17 cellular contexts compared by ENCODE assay signal in genomic region chr17:64231567-64232141, GRCh38. TPM values are rescaled to one million over a fixed set of nuclear protein-coding genes. Genes with fewer than 3 reads are reported as not detected.
DNase-seq lines count a peak whose midpoint lies in the region; ATAC-seq and TF ChIP-seq lines count a peak whose summit lies in the region.
"Had no signal": no experiment of that assay in that cellular context is flagged by ENCODE, and none has a peak within 500 bp of the region (broad histone marks: within the 10 kb centered on the region; RNA-seq: fewer than 3 reads in every experiment).

No MANE protein-coding gene starts in this region.

- no peak for TF ChIP-seq CTCF in chondrocyte (IDR thresholded peaks at IDR 0.05)
- no peak for TF ChIP-seq CTCF in thyroid gland (IDR thresholded peaks at IDR 0.05)

- H3K4me3 ChIP-seq in adipocyte (ENCODE audit: low read length) (peak overlapping the region; percentile 42), mesenchymal stem cell (ENCODE audit: insufficient read depth in 1 of 2, low read depth in 1 of 2, low read length in 2 of 2) (no peak overlapping the region), thyroid gland (replicated peaks in 1 of 3) (no peak overlapping the region)
- H3K4me3 ChIP-seq: neural progenitor cell had no signal

- no peak overlapping the region for H2AFZ ChIP-seq in mesenchymal stem cell (ENCODE audit: low read depth, low read length)
- H2AFZ ChIP-seq: neural progenitor cell had no signal

- 95% methylated on average over 4 of the region's 6 CpGs for WGBS in mesenchymal stem cell
- 86 to 91% methylated on average over 6 of the region's 6 CpGs for WGBS in thyroid gland, 2 donors

- H4K91ac ChIP-seq in mesenchymal stem cell (ENCODE audit: low read length) = no peak overlapping the region

- no peak overlapping the region for H2BK5ac ChIP-seq in mesenchymal stem cell (ENCODE audit: low read depth, low read length, poor library complexity, severe bottlenecking)

- no peak overlapping the region for H3K4ac ChIP-seq in mesenchymal stem cell (ENCODE audit: low read depth in 1 of 2, low read length in 2 of 2)

- H3K27me3 ChIP-seq in adipocyte (replicated peaks; ENCODE audit: control insufficient read depth, insufficient read depth, low read length) = no peaks in the 10 kb centered on the region
- no peaks in the 10 kb centered on the region for H3K27me3 ChIP-seq in mesenchymal stem cell (ENCODE audit: control insufficient read depth in 1 of 2, insufficient read depth in 1 of 2, low read length in 2 of 2)
- no peaks in the 10 kb centered on the region for H3K27me3 ChIP-seq in thyroid gland
- H3K27me3 ChIP-seq: neural progenitor cell had no signal

- no peaks in the 10 kb centered on the region for H3K27me3 Mint-ChIP-seq in chondrocyte (ENCODE audit: low read depth)

- H4K8ac ChIP-seq in mesenchymal stem cell (ENCODE audit: low read length) = no peak overlapping the region

- H3K79me1 ChIP-seq in mesenchymal stem cell (replicated peaks; ENCODE audit: low read length, poor library complexity, severe bottlenecking) = peaks cover 31% of the 10 kb centered on the region

- DNase-seq in adipocyte (ENCODE audit: low read depth) (no peak), chondrocyte (ENCODE audit: low spot score) (no peak), mesenchymal stem cell (no peak), thyroid gland (no peak), NCI-H446 treated with DMSO at 0.1 percent for 48 hours (lab: John Stamatoyannopoulos, UW) (no peak), amygdala (lab: John Stamatoyannopoulos, UW) (no peak)
- DNase-seq: activated CD4-positive, CD25-positive, alpha-beta regulatory T cell; effector CD8-positive, alpha-beta T cell; NCI-H1092 treated with DMSO at 0.1 percent for 48 hours; NCI-H2107; NCI-H526 treated with DMSO at 0.1 percent for 48 hours; retina; stimulated activated naive CD8-positive, alpha-beta T cell treated with anti-CD3 and anti-CD28 coated beads, Interleukin-15, Interleukin-2, amounts not matched to agents 100 U/mL and 50 U/mL, for 24 hours had no signal

- no peak overlapping the region for H2BK120ac ChIP-seq in mesenchymal stem cell (ENCODE audit: low read depth, low read length)

- no peak overlapping the region for H3K18ac ChIP-seq in mesenchymal stem cell (ENCODE audit: low read depth in 1 of 2, low read length in 2 of 2)

- no peak overlapping the region for H3K4me2 ChIP-seq in mesenchymal stem cell (ENCODE audit: low read length, poor library complexity, severe bottlenecking)
- H3K4me2 ChIP-seq: KMS-11, neural progenitor cell had no signal

- H3K36me3 ChIP-seq in adipocyte (ENCODE audit: control insufficient read depth, insufficient read depth, low read length, severe bottlenecking) = peaks cover 6% of the 10 kb centered on the region
- no peaks in the 10 kb centered on the region for H3K36me3 ChIP-seq in mesenchymal stem cell (ENCODE audit: control insufficient read depth in 1 of 2, insufficient read depth in 2 of 2, low read depth in 1 of 2, low read length in 2 of 2)
- H3K36me3 ChIP-seq in thyroid gland = no peaks in the 10 kb centered on the region
- H3K36me3 ChIP-seq: neural progenitor cell had no signal

- no peak overlapping the region for H3K23ac ChIP-seq in mesenchymal stem cell (ENCODE audit: low read length in 2 of 2)

- peak overlapping the region; percentile 94 for H2AK5ac ChIP-seq in mesenchymal stem cell (ENCODE audit: low read length, severe bottlenecking)

- H3K9me3 ChIP-seq in adipocyte (ENCODE audit: control insufficient read depth, low read length) (no peaks in the 10 kb centered on the region), mesenchymal stem cell (ENCODE audit: control insufficient read depth, low read length) (no peaks in the 10 kb centered on the region), thyroid gland (no peaks in the 10 kb centered on the region)

- H3K9ac ChIP-seq in adipocyte (ENCODE audit: low read length) (peak overlapping the region; percentile 73), mesenchymal stem cell (ENCODE audit: low read length) (peak overlapping the region; percentile 19)
- H3K9ac ChIP-seq: KMS-11, neural progenitor cell had no signal

- peaks cover 5% of the 10 kb centered on the region for H3K36me3 Mint-ChIP-seq in chondrocyte (ENCODE audit: low read depth)
- H3K36me3 Mint-ChIP-seq: neural progenitor cell had no signal

- H3K27ac Mint-ChIP-seq in chondrocyte (ENCODE audit: unreplicated experiment) = peak overlapping the region; percentile 97
- H3K27ac Mint-ChIP-seq: neural progenitor cell; T-helper 2 cell treated with Interferon-gamma antibody and Interleukin-4, amounts not matched to agents 5 μg/mL and 100 μg/mL, for 36 hours had no signal

- H3K4me1 ChIP-seq in adipocyte (ENCODE audit: control insufficient read depth, insufficient read depth, low read length) (peaks cover 36% of the 10 kb centered on the region), mesenchymal stem cell (ENCODE audit: control insufficient read depth, insufficient read depth, low read depth, low read length) (peaks cover 13% of the 10 kb centered on the region), thyroid gland (peaks cover 24 to 50% of the 10 kb centered on the region in 2 donors)

- H2BK15ac ChIP-seq in mesenchymal stem cell (ENCODE audit: low read depth, poor library complexity, severe bottlenecking) = no peak overlapping the region

- no peaks in the 10 kb centered on the region for H3K9me3 Mint-ChIP-seq in chondrocyte (ENCODE audit: low read depth)
- H3K9me3 Mint-ChIP-seq: neural progenitor cell; T-helper 2 cell treated with Interferon-gamma antibody and Interleukin-4, amounts not matched to agents 5 μg/mL and 100 μg/mL, for 36 hours had no signal

- TF ChIP-seq POLR2A in thyroid gland (IDR thresholded peaks at IDR 0.05) = no peak

- peaks cover 62% of the 10 kb centered on the region for H3K4me1 Mint-ChIP-seq in chondrocyte (ENCODE audit: low read depth)

- intact Hi-C loops in thyroid gland (cut with DNase I) = no loop called here

- H3K27ac ChIP-seq in mesenchymal stem cell (ENCODE audit: low read length, poor library complexity, severe bottlenecking) = no peak overlapping the region
- peak overlapping the region; percentile 67 to 98 (median 97) for H3K27ac ChIP-seq in thyroid gland
- H3K27ac ChIP-seq: KMS-11, neural progenitor cell had no signal

- no peak overlapping the region for H3K14ac ChIP-seq in mesenchymal stem cell (ENCODE audit: low read length in 2 of 2)

- H3K4me3 Mint-ChIP-seq in chondrocyte (ENCODE audit: unreplicated experiment) = no peak overlapping the region
- H3K4me3 Mint-ChIP-seq: neural progenitor cell; T-helper 2 cell treated with Interferon-gamma antibody and Interleukin-4, amounts not matched to agents 5 μg/mL and 100 μg/mL, for 36 hours had no signal

- ATAC-seq in activated CD4-positive, CD25-positive, alpha-beta regulatory T cell treated with anti-CD3 and anti-CD28 coated beads, Interleukin-2, amount 50 U/mL, for 24 hours = no peak
- ATAC-seq: stimulated activated naive CD8-positive, alpha-beta T cell treated with anti-CD3 and anti-CD28 coated beads, Interleukin-15, Interleukin-2, amounts not matched to agents 100 U/mL and 50 U/mL, for 24 hours had no signal

- H2BK12ac ChIP-seq in mesenchymal stem cell (ENCODE audit: low read length in 2 of 2) = no peak overlapping the region

RNA-seq across cellular contexts. Expression of gene TEX2, which starts 31.4 kb away (rescaled TPM):
- total RNA-seq in chondrocyte = 45.3 to 119 TPM (median 47.3 TPM) in 3 replicates
- polyA plus RNA-seq in mesenchymal stem cell (2013, experiment 1 of 2) = 14.2 TPM
- 13.9 TPM for polyA plus RNA-seq in mesenchymal stem cell (2013, experiment 2 of 2)
- 100 to 1,000 TPM in 1 of 4 donors, 10 to 100 TPM in 3; 63.9 to 101 (median 71.7) TPM for total RNA-seq in thyroid gland
